34 cellular contexts compared by ENCODE assay signal in the genomic region with DNA sequence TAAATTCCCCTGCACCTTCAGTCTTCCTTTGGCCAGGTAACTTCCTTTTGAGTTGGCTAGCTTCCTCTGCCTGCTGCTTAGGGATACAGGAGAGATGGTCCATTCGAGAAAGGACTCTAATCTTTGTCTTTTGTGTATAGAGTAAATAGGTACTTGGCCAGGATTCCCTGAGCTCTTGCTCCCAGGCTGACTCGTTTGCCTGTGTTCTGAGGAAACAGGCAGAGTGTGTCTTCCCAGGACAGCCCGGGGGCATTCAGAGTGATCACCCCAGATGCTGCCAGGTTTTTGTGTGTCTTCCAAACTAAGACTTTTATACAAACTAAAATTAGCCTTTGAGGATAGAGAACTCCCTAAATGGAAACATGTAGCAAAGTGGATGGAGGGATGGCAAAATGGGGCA. TPM values are rescaled to one million over a fixed set of nuclear protein-coding genes. Genes with fewer than 3 reads are reported as not detected.
"Had no signal": no experiment of that assay in that cellular context is flagged by ENCODE, and none has a peak within 500 bp of the region (broad histone marks: within the 10 kb centered on the region; RNA-seq: fewer than 3 reads in every experiment).

No MANE protein-coding gene starts in this region.

- H3K27ac Mint-ChIP-seq: activated B cell treated with CpG ODN at 0.5 μM for 24 hours; activated CD4-positive, alpha-beta memory T cell treated with anti-CD3 and anti-CD28 coated beads for 36 hours; activated naive CD4-positive, alpha-beta T cell treated with anti-CD3 and anti-CD28 coated beads for 36 hours; activated naive CD4-positive, alpha-beta T cell treated with anti-CD3 and anti-CD28 coated beads, Interleukin-2, amount 50 U/mL, for 72 hours; activated T-helper 1 cell treated with anti-CD3 and anti-CD28 coated beads, Interleukin-12 subunit alpha, Interleukin-12 subunit beta, Interleukin-2, Interleukin-4 antibody, amounts not matched to agents 30 ng/mL and 10 ng/mL and 1 ng/mL, durations not matched to agents 14 hours and 24 hours and 36 hours had no signal

- DNase-seq: activated B cell treated with CpG ODN at 0.5 μM for 24 hours; activated CD4-positive, alpha-beta memory T cell treated with anti-CD3 and anti-CD28 coated beads for 36 hours; activated CD4-positive, alpha-beta T cell treated with anti-CD3 and anti-CD28 coated beads for 4 hours; activated CD4-positive, alpha-beta T cell treated with anti-CD3 and anti-CD28 coated beads, Interleukin-2, amount 50 U/mL, for 1 hour; activated CD4-positive, CD25-positive, alpha-beta regulatory T cell treated with anti-CD3 and anti-CD28 coated beads, Interleukin-2, amount 50 U/mL, for 72 hours; activated CD8-positive, alpha-beta memory T cell treated with anti-CD3 and anti-CD28 coated beads, Interleukin-2, amount 50 U/mL, for 4 hours; activated gamma-delta T cell treated with Interleukin-2 at 50 U/mL for 16 hours; activated naive CD4-positive, alpha-beta T cell treated with anti-CD3 and anti-CD28 coated beads for 36 hours; activated T-cell treated with anti-CD3 and anti-CD28 coated beads for 4 hours; activated T-cell treated with anti-CD3 and anti-CD28 coated beads, Interleukin-2, amount 50 U/mL, for 4 hours; adrenal gland; NCI-H1092 treated with DMSO at 0.1 percent for 48 hours; NCI-H1417; NCI-H146; NCI-H187; NCI-H2029 treated with DMSO at 0.1 percent for 48 hours; NCI-H2107; NCI-H2171 treated with DMSO at 0.1 percent for 48 hours; NCI-H2227 treated with DMSO at 0.1 percent for 48 hours; NCI-H446; NCI-H510A treated with DMSO at 0.1 percent for 48 hours; PC-9; Right ventricle myocardium superior; SW 1271; T-helper 1 cell; T-helper 2 cell; T-helper 9 cell had no signal

- H3K4me3 ChIP-seq: adrenal gland, K562, PC-9 had no signal

- H3K27me3 ChIP-seq: adrenal gland had no signal

- H3K9me3 ChIP-seq: adrenal gland had no signal

- H3K27me3 Mint-ChIP-seq: brain had no signal

- H3K4me1 ChIP-seq: adrenal gland had no signal

- H2AFZ ChIP-seq: PC-9 had no signal

- H3K36me3 ChIP-seq: adrenal gland had no signal

- H3K27ac ChIP-seq: adrenal gland, PC-9, VCaP had no signal

- H3K4me3 Mint-ChIP-seq: activated B cell treated with CpG ODN at 0.5 μM for 24 hours; activated CD4-positive, alpha-beta memory T cell treated with anti-CD3 and anti-CD28 coated beads for 36 hours; activated naive CD4-positive, alpha-beta T cell treated with anti-CD3 and anti-CD28 coated beads for 36 hours; activated T-cell treated with anti-CD3 and anti-CD28 coated beads, Interleukin-2, amount 50 U/mL, for 4 hours; activated T-helper 1 cell treated with anti-CD3 and anti-CD28 coated beads, Interleukin-12 subunit alpha, Interleukin-12 subunit beta, Interleukin-2, Interleukin-4 antibody, amounts not matched to agents 30 ng/mL and 10 ng/mL and 1 ng/mL, durations not matched to agents 14 hours and 24 hours and 36 hours; brain; central memory CD8-positive, alpha-beta T cell had no signal

- ATAC-seq: activated naive CD4-positive, alpha-beta T cell treated with anti-CD3 and anti-CD28 coated beads, Interleukin-2, amount 50 U/mL, for 72 hours; activated T-cell treated with anti-CD3 and anti-CD28 coated beads, Interleukin-2, amount 50 U/mL, for 4 hours; K562 had no signal

- H3K9me3 Mint-ChIP-seq: activated naive CD4-positive, alpha-beta T cell treated with anti-CD3 and anti-CD28 coated beads for 36 hours; activated T-cell treated with anti-CD3 and anti-CD28 coated beads, Interleukin-2, amount 50 U/mL, for 4 hours; activated T-helper 1 cell treated with anti-CD3 and anti-CD28 coated beads, Interleukin-12 subunit alpha, Interleukin-12 subunit beta, Interleukin-2, Interleukin-4 antibody, amounts not matched to agents 30 ng/mL and 10 ng/mL and 1 ng/mL, durations not matched to agents 14 hours and 24 hours and 36 hours had no signal

- H3K4me2 ChIP-seq: PC-9 had no signal

- H3K4me1 Mint-ChIP-seq: activated B cell treated with CpG ODN at 0.5 μM for 24 hours; central memory CD8-positive, alpha-beta T cell had no signal

- FAIRE-seq: K562 had no signal

- H3K36me3 Mint-ChIP-seq: activated CD4-positive, alpha-beta memory T cell treated with anti-CD3 and anti-CD28 coated beads for 36 hours; activated naive CD4-positive, alpha-beta T cell treated with anti-CD3 and anti-CD28 coated beads, Interleukin-2, amount 50 U/mL, for 72 hours had no signal

RNA-seq across cellular contexts. Expression of gene TMEM108, which starts 39.5 kb away (rescaled TPM):
- total RNA-seq: activated B cell treated with CpG ODN at 0.5 μM for 24 hours; activated CD4-positive, alpha-beta memory T cell treated with anti-CD3 and anti-CD28 coated beads for 36 hours; activated naive CD4-positive, alpha-beta T cell treated with anti-CD3 and anti-CD28 coated beads for 36 hours; activated naive CD4-positive, alpha-beta T cell treated with anti-CD3 and anti-CD28 coated beads, Interleukin-2, amount 50 U/mL, for 72 hours; activated T-cell treated with anti-CD3 and anti-CD28 coated beads, Interleukin-2, amount 50 U/mL, for 4 hours; activated T-helper 1 cell treated with anti-CD3 and anti-CD28 coated beads, Interleukin-12 subunit alpha, Interleukin-12 subunit beta, Interleukin-2, Interleukin-4 antibody, amounts not matched to agents 30 ng/mL and 10 ng/mL and 1 ng/mL, durations not matched to agents 14 hours and 24 hours and 36 hours; OCI-LY7; PC-9 had no signal
